In the genomic region with DNA sequence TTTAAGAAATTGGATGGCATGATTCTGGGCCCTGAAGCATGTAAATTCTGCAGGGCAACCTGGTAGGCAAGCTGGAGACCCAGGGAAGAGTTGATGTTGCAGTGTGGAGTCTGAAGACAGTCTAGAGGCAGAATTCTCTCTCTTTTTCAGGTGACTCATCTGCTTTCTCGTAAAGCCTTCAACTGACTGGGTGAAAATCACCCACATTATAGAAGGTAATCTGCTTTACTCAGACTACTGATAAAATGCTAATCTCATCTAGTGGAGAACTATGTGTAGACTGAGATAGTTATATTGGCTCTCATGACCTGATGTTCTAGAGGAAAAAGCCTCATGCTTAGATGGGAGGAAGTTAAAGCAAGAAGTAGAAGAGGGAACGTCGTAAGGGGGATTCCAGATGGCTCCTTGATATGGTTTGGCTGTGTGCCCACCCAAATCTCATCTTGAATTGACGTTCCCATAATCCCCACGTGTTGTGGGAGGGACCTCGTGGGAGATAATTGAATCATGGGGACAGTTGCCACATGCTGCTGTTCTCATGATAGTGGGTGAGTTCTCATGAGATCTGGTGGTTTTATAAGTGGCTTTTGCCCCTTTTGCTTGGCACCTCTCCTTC, we compare ENCODE assay signal across 17 cellular contexts.
DNase-seq lines count a peak whose midpoint lies in the region; ATAC-seq and TF ChIP-seq lines count a peak whose summit lies in the region.
"Had no signal": no experiment of that assay in that cellular context is flagged by ENCODE, and none has a peak within 500 bp of the region (broad histone marks: within the 10 kb centered on the region; RNA-seq: fewer than 3 reads in every experiment).

No MANE protein-coding gene starts in this region.

- no peak for TF ChIP-seq EP300 in gastroesophageal sphincter (IDR thresholded peaks at IDR 0.05)

- TF ChIP-seq CTCF in epithelial cell of esophagus (IDR thresholded peaks at IDR 0.05; ENCODE audit: insufficient read depth, low read depth, low read length, missing control alignments) (no peak), gastroesophageal sphincter (IDR thresholded peaks at IDR 0.05) (no peak)

- WGBS in gastroesophageal sphincter (ENCODE audit: low coverage in 1 of 2), 2 donors, result 51 to 55% methylated on average over 6 of the region's 6 CpGs

- H3K27ac ChIP-seq in gastroesophageal sphincter, result no peak overlapping the region
- H3K27ac ChIP-seq: gastrocnemius medialis, parathyroid adenoma, Peyer's patch, suprapubic skin had no signal

- no peak for TF ChIP-seq POLR2A in gastroesophageal sphincter (IDR thresholded peaks at IDR 0.05)

- no peaks in the 10 kb centered on the region for H3K9me3 ChIP-seq in gastroesophageal sphincter
- H3K9me3 ChIP-seq: gastrocnemius medialis, Peyer's patch, suprapubic skin had no signal

- no peak for ATAC-seq in gastroesophageal sphincter
- ATAC-seq in GM21390 (IDR thresholded peaks at IDR 0.05; ENCODE audit: unreplicated experiment), result no peak
- ATAC-seq: gastrocnemius medialis, GM23338 had no signal

- peaks cover 4% of the 10 kb centered on the region for H3K27me3 ChIP-seq in gastroesophageal sphincter
- H3K27me3 ChIP-seq: Peyer's patch, suprapubic skin had no signal

- DNase-seq in NCI-H82 (lab: John Stamatoyannopoulos, UW) (peak; percentile 93), epithelial cell of esophagus (ENCODE audit: low read depth) (peak; percentile 18), COR-L47 (lab: John Stamatoyannopoulos, UW) (no peak)
- peak; percentile 35 to 51 for DNase-seq in activated CD4-positive, alpha-beta T cell treated with anti-CD3 and anti-CD28 coated beads, Interleukin-2, amount 50 U/mL, for 48 hours
- DNase-seq in stimulated activated CD8-positive, alpha-beta memory T cell treated with anti-CD3 and anti-CD28 coated beads, Interleukin-12 subunit alpha, Interleukin-12 subunit beta, amount 100 ng/mL, for 24 hours (ENCODE audit: extremely low read depth), result peak; percentile 23
- DNase-seq: activated gamma-delta T cell, caudate nucleus, gastrocnemius medialis, NCI-H1092 treated with DMSO at 0.1 percent for 48 hours, NCI-H345, Peyer's patch, T1000 had no signal

- H3K4me3 ChIP-seq in epithelial cell of esophagus (ENCODE audit: low read length) (no peak overlapping the region), gastroesophageal sphincter (no peak overlapping the region)
- H3K4me3 ChIP-seq: gastrocnemius medialis, GM23338, Peyer's patch, suprapubic skin had no signal

- no peaks in the 10 kb centered on the region for H3K4me1 ChIP-seq in gastroesophageal sphincter
- H3K4me1 ChIP-seq: gastrocnemius medialis, parathyroid adenoma, Peyer's patch, suprapubic skin had no signal

- no peaks in the 10 kb centered on the region for H3K36me3 ChIP-seq in gastroesophageal sphincter
- H3K36me3 ChIP-seq: gastrocnemius medialis, Peyer's patch, suprapubic skin had no signal
